Comparison of ENCODE assay signal across 8 cellular contexts in genomic region chr3:9402410-9403228, GRCh38. TPM values are rescaled to one million over a fixed set of nuclear protein-coding genes. Genes with fewer than 3 reads are reported as not detected.
DNase-seq lines count a peak whose midpoint lies in the region; ATAC-seq and TF ChIP-seq lines count a peak whose summit lies in the region.

No MANE protein-coding gene starts in this region.

- H3K9me2 ChIP-seq in DOHH2 (replicated peaks; ENCODE audit: control insufficient read depth, low read length) = no peaks in the 10 kb centered on the region

- peak overlapping the region; percentile 87 for H3K4me2 ChIP-seq in DOHH2 (ENCODE audit: low read length)
- peak overlapping the region; percentile 97 for H3K4me2 ChIP-seq in mammary epithelial cell (ENCODE audit: insufficient read depth, low read depth, low read length)

- H3F3A ChIP-seq in DOHH2 (ENCODE audit: control insufficient read depth, insufficient read depth) = no peaks in the 10 kb centered on the region

- H3K4me1 ChIP-seq in DOHH2 (ENCODE audit: control insufficient read depth, low read length) (peaks cover 82% of the 10 kb centered on the region), mammary epithelial cell (ENCODE audit: insufficient read depth, low read length) (peaks cover 51% of the 10 kb centered on the region), lung (ENCODE audit: control insufficient read depth in 2 of 2, insufficient read depth in 2 of 2, low read length in 2 of 2) (peaks cover 6 to 31% of the 10 kb centered on the region in 2 donors)

- H2AFZ ChIP-seq in mammary epithelial cell (ENCODE audit: low read depth, low read length) = no peak overlapping the region

- H3K9ac ChIP-seq in mammary epithelial cell (ENCODE audit: insufficient read depth, low read length) = peak overlapping the region; percentile 33

- H4K20me1 ChIP-seq in DOHH2 (ENCODE audit: control insufficient read depth, insufficient read depth, low read depth, low read length) (peaks cover 61% of the 10 kb centered on the region), mammary epithelial cell (ENCODE audit: insufficient read depth, low read length) (peaks cover 26% of the 10 kb centered on the region)

- H3K27me3 ChIP-seq in DOHH2 (ENCODE audit: control insufficient read depth, low read length) (no peaks in the 10 kb centered on the region), mammary epithelial cell (ENCODE audit: insufficient read depth, low read length) (no peaks in the 10 kb centered on the region), lung (ENCODE audit: control insufficient read depth, insufficient read depth) (no peaks in the 10 kb centered on the region)

- no peak for TF ChIP-seq CTCF in DOHH2 (IDR thresholded peaks at IDR 0.05; ENCODE audit: low read depth, low read length, poor library complexity, severe bottlenecking)
- no peak for TF ChIP-seq CTCF in mammary epithelial cell (conservative IDR thresholded peaks at IDR 0.05 in 1 of 2, IDR thresholded peaks at IDR 0.05 in 1 of 2; ENCODE audit: extremely low read depth in 1 of 2, insufficient read depth in 1 of 2, low read depth in 1 of 2, low read length in 2 of 2)
- no peak for TF ChIP-seq CTCF in lung (IDR thresholded peaks at IDR 0.05; ENCODE audit: control extremely low read depth, extremely low read depth)

- H3K27ac ChIP-seq in DOHH2 (ENCODE audit: low read depth, low read length) = no peak overlapping the region
- H3K27ac ChIP-seq in mammary epithelial cell (ENCODE audit: insufficient read depth, low read depth, low read length) = peak overlapping the region; percentile 96
- peak overlapping the region; percentile 21 to 74 for H3K27ac ChIP-seq in lung (ENCODE audit: low read depth in 1 of 2, low read length in 1 of 2)

- CTCF ChIA-PET in mammary epithelial cell (lab: Charles Lee; ENCODE audit: low non-redundant PET) = interaction anchor here (0.6 kb wide), 1 partner anchor 21 kb away, joined by 4 read pairs; no protein-coding TSS in a partner anchor

- 22% methylated on average over 3 of the region's 3 CpGs for WGBS in mammary epithelial cell (ENCODE audit: low coverage, missing lambda C conversion rate)
- 40 to 55% methylated on average over 3 of the region's 3 CpGs for WGBS in lung, 2 donors

- in situ Hi-C loops in mammary epithelial cell (cut with MboI; ENCODE audit: low sequenced_read_pairs in 2 of 2) = no loop called here

- DNase-seq in NCI-H2029 (lab: John Stamatoyannopoulos, UW) (peak; percentile 89), mammary epithelial cell (no peak), lung (ENCODE audit: low spot score) (no peak), inferior parietal cortex (ENCODE audit: extremely low spot score) (no peak)
- no peak for DNase-seq in activated naive CD4-positive, alpha-beta T cell treated with Interleukin-2 at 50 U/mL for 16 hours

- H3K9me3 ChIP-seq in DOHH2 (ENCODE audit: control insufficient read depth, insufficient read depth, low read length) (no peaks in the 10 kb centered on the region), mammary epithelial cell (replicated peaks; ENCODE audit: insufficient read depth, low read length) (no peaks in the 10 kb centered on the region), lung (ENCODE audit: control insufficient read depth in 2 of 2, insufficient read depth in 1 of 2, low read length in 1 of 2) (no peaks in the 10 kb centered on the region)

- H3K79me2 ChIP-seq in DOHH2 (ENCODE audit: control insufficient read depth, low read length) (peaks cover 100% of the 10 kb centered on the region), mammary epithelial cell (ENCODE audit: insufficient read depth, low read length) (peaks cover 100% of the 10 kb centered on the region)

- H3K36me3 ChIP-seq in DOHH2 (ENCODE audit: control insufficient read depth, low read length) = peaks cover 40% of the 10 kb centered on the region
- H3K36me3 ChIP-seq in mammary epithelial cell (ENCODE audit: insufficient read depth, low read length) = no peaks in the 10 kb centered on the region
- H3K36me3 ChIP-seq in lung (ENCODE audit: control insufficient read depth in 2 of 2, insufficient read depth in 2 of 2, low read length in 2 of 2) = no peaks in the 10 kb centered on the region

- ATAC-seq in lung (ENCODE audit: insufficient read depth, low FRiP score) (no peak), GM21619 (IDR thresholded peaks at IDR 0.05; ENCODE audit: unreplicated experiment) (no peak), GM18519 (IDR thresholded peaks at IDR 0.05; ENCODE audit: low FRiP score, unreplicated experiment) (no peak)

- peak overlapping the region; percentile 14; the same call in 1 of the 2 replicates for H3K4me3 ChIP-seq in DOHH2 (ENCODE audit: low read length)
- peak overlapping the region in 1 of 3 experiments; percentile 17 for H3K4me3 ChIP-seq in mammary epithelial cell (replicated peaks in 1 of 3; ENCODE audit: insufficient read depth in 1 of 3, low read depth in 2 of 3, low read length in 3 of 3)
- no peak overlapping the region for H3K4me3 ChIP-seq in lung

- intact Hi-C loops in mammary epithelial cell (cut with micrococcal nuclease) = no loop called here

- BruUV-seq in mammary epithelial cell (replicated peaks; lab: Mats Ljungman, UMichigan) = no TSS peak

- dilution Hi-C loops in mammary epithelial cell (cut with HindIII; ENCODE audit: low sequenced_read_pairs) = no loop called here

RNA-seq across cellular contexts. Expression of gene SETD5, which starts 5.2 kb away (rescaled TPM):
- total RNA-seq in mammary epithelial cell (100 to 1,000 TPM; 108 to 140 TPM), lung (100 to 1,000 TPM; 100 to 178 TPM)
- polyA plus RNA-seq in mammary epithelial cell (50.5 TPM), lung (10 to 100 TPM; 23.7 to 34.7 TPM)
- polyA minus RNA-seq in mammary epithelial cell = 100 TPM

RNA-seq across cellular contexts. Expression of gene THUMPD3, which starts 39.8 kb away (rescaled TPM):
- total RNA-seq in mammary epithelial cell (10 to 100 TPM; 32.7 to 48.4 TPM), lung (10 to 100 TPM; 35.0 to 37.2 TPM)
- polyA plus RNA-seq in mammary epithelial cell (28.4 TPM), lung (10 to 100 TPM; 28.6 TPM)
- 110 TPM for polyA minus RNA-seq in mammary epithelial cell
